8 cellular contexts compared by ENCODE assay signal in the genomic region with DNA sequence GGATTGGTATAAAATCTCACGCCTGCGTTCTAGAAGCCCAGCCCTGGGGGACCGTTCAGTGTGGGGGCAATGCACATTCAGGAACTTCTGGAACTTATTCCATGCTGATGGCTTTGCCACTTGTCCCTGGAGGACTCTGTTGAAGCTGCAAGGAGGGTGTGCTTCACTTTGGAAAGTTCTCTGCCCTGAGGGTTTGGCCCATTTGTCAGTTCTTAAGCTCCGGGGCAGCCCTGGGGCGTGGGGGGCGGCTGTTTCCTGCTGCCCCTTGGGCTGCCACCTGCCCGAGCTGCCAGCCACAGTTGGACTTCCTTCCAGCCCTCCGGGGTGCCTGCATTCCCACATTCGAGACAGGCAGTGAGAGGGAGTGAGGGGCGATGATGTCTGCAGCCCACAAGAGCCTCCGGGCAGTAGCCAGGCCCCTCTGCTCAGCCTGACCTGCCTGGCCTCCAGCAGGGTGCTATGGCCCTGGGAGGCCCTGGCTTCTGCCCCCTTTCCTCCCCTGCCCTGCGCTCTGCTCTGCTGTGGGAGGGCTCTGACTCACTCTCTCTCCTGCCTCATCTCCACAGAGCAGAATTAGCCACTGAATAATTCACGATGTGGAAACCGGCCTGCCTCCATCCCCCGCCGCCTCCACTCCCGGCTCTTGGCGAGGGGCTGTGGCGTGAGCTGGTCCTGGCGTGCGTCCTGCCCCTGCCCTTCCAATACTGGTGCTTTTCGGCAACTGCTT. TPM values are rescaled to one million over a fixed set of nuclear protein-coding genes. Genes with fewer than 3 reads are reported as not detected.
DNase-seq lines count a peak whose midpoint lies in the region; TF ChIP-seq lines count a peak whose summit lies in the region.
"Had no signal": no experiment of that assay in that cellular context is flagged by ENCODE, and none has a peak within 500 bp of the region (broad histone marks: within the 10 kb centered on the region; RNA-seq: fewer than 3 reads in every experiment).

No MANE protein-coding gene starts in this region.

- H3K4me3 Mint-ChIP-seq in MCF 10A (ENCODE audit: unreplicated experiment), result peak overlapping the region; percentile 93

- H3K9me3 ChIP-seq in SJCRH30 (replicated peaks), result no peaks in the 10 kb centered on the region

- POLR2A ChIA-PET in MCF 10A (lab: Yijun Ruan, JAX), result interaction anchor here (0.6 to 2.5 kb wide), 5 partner anchors 8 to 163 kb away, joined by 3 to 5 read pairs (median 3); no protein-coding TSS in a partner anchor

- intact Hi-C loops in MCF 10A (cut with micrococcal nuclease), result loop anchor here (5.0 kb wide), 1 partner anchor 76 kb away; a partner anchor contains a TSS

- H3K27ac ChIP-seq in SJCRH30, result peak overlapping the region; percentile 54

- no peak for TF ChIP-seq CTCF in MCF 10A (IDR thresholded peaks at IDR 0.05; ENCODE audit: unreplicated experiment)

- peaks cover 11% of the 10 kb centered on the region for H3K4me1 Mint-ChIP-seq in MCF 10A (ENCODE audit: insufficient read depth, unreplicated experiment)

- peak overlapping the region; percentile 98 for H3K4me3 ChIP-seq in SJCRH30

- H3K27ac Mint-ChIP-seq in MCF 10A (ENCODE audit: low read depth, unreplicated experiment), result peak overlapping the region; percentile 85

- H3K36me3 Mint-ChIP-seq in MCF 10A (ENCODE audit: insufficient read depth, unreplicated experiment), result no peaks in the 10 kb centered on the region

- no TSS peak for BruUV-seq in MCF 10A (replicated peaks; lab: Mats Ljungman, UMichigan)

- CTCF ChIA-PET in MCF 10A (lab: Yijun Ruan, JAX), result no interaction called here

- peaks cover 38% of the 10 kb centered on the region for H3K4me1 ChIP-seq in SJCRH30

- no peaks in the 10 kb centered on the region for H3K27me3 Mint-ChIP-seq in MCF 10A (ENCODE audit: insufficient read depth, unreplicated experiment)

- H3K9me3 Mint-ChIP-seq in MCF 10A (ENCODE audit: unreplicated experiment), result no peaks in the 10 kb centered on the region

- H3K27me3 ChIP-seq in SJCRH30, result no peaks in the 10 kb centered on the region

- H3K36me3 ChIP-seq in SJCRH30, result peaks cover 9% of the 10 kb centered on the region; the same call in 1 of the 2 replicates

- DNase-seq in GOT3 (lab: John Stamatoyannopoulos, UW), result peak; percentile 60
- DNase-seq in SJCRH30, result peak; percentile 71
- DNase-seq in MCF 10A (ENCODE audit: unreplicated experiment), result peak; percentile 83
- peak; percentile 89 for DNase-seq in kidney glomerular epithelial cell (lab: John Stamatoyannopoulos, UW)
- peak; percentile 46 to 57 for DNase-seq in stimulated activated CD4-positive, alpha-beta T cell treated with anti-CD3 and anti-CD28 coated beads, Interleukin-2, amount 100 ng/mL, for 24 hours
- DNase-seq in NCI-H1105 treated with DMSO at 0.1 percent for 48 hours (lab: John Stamatoyannopoulos, UW), result no peak
- no peak for DNase-seq in NCI-H1930 (lab: John Stamatoyannopoulos, UW)

RNA-seq across cellular contexts. Expression of a gene that starts 1.9 kb away (rescaled TPM):
- 54.9 and 58.8 TPM in 2 replicates for total RNA-seq in SJCRH30 (2014; rRNA removed; shearing (Covaris generic))
- total RNA-seq in MCF 10A (2022), result 20.9 and 34.7 TPM in 2 replicates

RNA-seq across cellular contexts. Expression of a gene that starts 54.3 kb away (rescaled TPM):
- 0.02 and 0.05 TPM in 2 replicates for total RNA-seq in SJCRH30 (2014; rRNA removed; shearing (Covaris generic))
- not detected in 2 replicates for total RNA-seq in MCF 10A (2022)
- total RNA-seq: pulmonary artery endothelial cell had no signal

Comparison
In these comparisons a context has a peak if more than half of its experiments do, and no peak if none do; other contexts are left out.
1. DNase-seq: peak in GOT3 (single experiment), SJCRH30 (2 of 2), MCF 10A (single experiment), kidney glomerular epithelial cell (single experiment) and stimulated activated CD4-positive, alpha-beta T cell treated with anti-CD3 and anti-CD28 coated beads, Interleukin-2, amount 100 ng/mL, for 24 hours (2 of 2); none in NCI-H1105 treated with DMSO at 0.1 percent for 48 hours (single experiment) and NCI-H1930 (0 of 2).